Comparison of ENCODE assay signal across 8 cellular contexts in genomic region chr1:32400876-32401631, GRCh38. TPM values are rescaled to one million over a fixed set of nuclear protein-coding genes. Genes with fewer than 3 reads are reported as not detected.
A peak's percentile ranks its signal among the peaks of the same experiment; 100 is the strongest.
DNase-seq lines count a peak whose midpoint lies in the region; ATAC-seq and TF ChIP-seq lines count a peak whose summit lies in the region.

No MANE protein-coding gene starts in this region.

- H3K4me1 ChIP-seq in left ventricle myocardium inferior: peaks cover 5% of the 10 kb centered on the region
- H3K4me1 ChIP-seq in prostate gland (replicated peaks): no peaks in the 10 kb centered on the region

- no peak overlapping the region for H3K27ac ChIP-seq in SU-DHL-6 (ENCODE audit: low read depth, low read length)
- H3K27ac ChIP-seq in left ventricle myocardium inferior (replicated peaks): peak overlapping the region; percentile 77
- peak overlapping the region in 1 of 2 donors; percentile 41 for H3K27ac ChIP-seq in prostate gland

- no peaks in the 10 kb centered on the region for H4K20me1 ChIP-seq in SU-DHL-6 (ENCODE audit: low read depth, low read length)

- TF ChIP-seq CTCF in NB4 (IDR thresholded peaks at IDR 0.05; ENCODE audit: low read depth, low read length): peak; percentile 85
- TF ChIP-seq CTCF in SU-DHL-6 (IDR thresholded peaks at IDR 0.05; ENCODE audit: insufficient read depth, low read length, poor library complexity, severe bottlenecking): peak; percentile 92
- peak; percentile 94 for TF ChIP-seq CTCF in left ventricle myocardium inferior (IDR thresholded peaks at IDR 0.05; ENCODE audit: borderline replicate concordance)
- peak; percentile 64 to 87 (median 78) for TF ChIP-seq CTCF in prostate gland (IDR thresholded peaks at IDR 0.05)

- no peak overlapping the region for H3K9ac ChIP-seq in SU-DHL-6 (ENCODE audit: low read length)

- ATAC-seq in HG02588 (IDR thresholded peaks at IDR 0.05; ENCODE audit: unreplicated experiment): no peak

- TF ChIP-seq POLR2A in NB4 (IDR thresholded peaks at IDR 0.05; ENCODE audit: extremely low read depth, insufficient read length) (no peak), prostate gland (IDR thresholded peaks at IDR 0.05) (no peak)

- H3K36me3 ChIP-seq in SU-DHL-6 (ENCODE audit: low read length): no peaks in the 10 kb centered on the region
- no peaks in the 10 kb centered on the region for H3K36me3 ChIP-seq in left ventricle myocardium inferior
- H3K36me3 ChIP-seq in prostate gland: no peaks in the 10 kb centered on the region

- intact Hi-C loops in left ventricle myocardium inferior (cut with micrococcal nuclease): no loop called here
- intact Hi-C loops in prostate gland (cut with DNase I): loop anchor here (10.0 kb wide), 2 partner anchors 224 to 474 kb away; partner anchors contain the start of gene FNDC5

- no peak overlapping the region for H3K4me2 ChIP-seq in SU-DHL-6 (ENCODE audit: low read depth, low read length, poor library complexity, severe bottlenecking)

- H3K9me2 ChIP-seq in SU-DHL-6 (replicated peaks; ENCODE audit: insufficient read depth, low read length): no peaks in the 10 kb centered on the region

- H3K79me2 ChIP-seq in SU-DHL-6 (ENCODE audit: insufficient read depth, low read length): no peaks in the 10 kb centered on the region

- DNase-seq in ELF-1 (ENCODE audit: low read depth, low spot score) (peak; percentile 87), NB4 (ENCODE audit: low read depth) (peak; percentile 61), amniotic epithelial cell (ENCODE audit: low read depth) (peak; percentile 95), left ventricle myocardium inferior (peak; percentile 83), prostate gland (ENCODE audit: low spot score) (peak; percentile 72), ureter (ENCODE audit: low spot score) (peak; percentile 86)

- no peaks in the 10 kb centered on the region for H3K27me3 ChIP-seq in SU-DHL-6 (ENCODE audit: low read length)
- no peaks in the 10 kb centered on the region for H3K27me3 ChIP-seq in left ventricle myocardium inferior (ENCODE audit: low read depth)
- no peaks in the 10 kb centered on the region for H3K27me3 ChIP-seq in prostate gland (replicated peaks; ENCODE audit: insufficient read depth)

- H3K9me3 ChIP-seq in SU-DHL-6 (ENCODE audit: insufficient read depth, low read length) (no peaks in the 10 kb centered on the region), left ventricle myocardium inferior (replicated peaks) (no peaks in the 10 kb centered on the region), prostate gland (no peaks in the 10 kb centered on the region)

- H3F3A ChIP-seq in SU-DHL-6 (ENCODE audit: insufficient read depth): no peaks in the 10 kb centered on the region

- H3K4me3 ChIP-seq in NB4 (ENCODE audit: low read depth, low read length) (no peak overlapping the region), SU-DHL-6 (ENCODE audit: insufficient read depth, low read length, poor library complexity, severe bottlenecking) (no peak overlapping the region), left ventricle myocardium inferior (no peak overlapping the region), prostate gland (no peak overlapping the region)

- H2AFZ ChIP-seq in SU-DHL-6 (ENCODE audit: low read depth, low read length, severe bottlenecking): no peak overlapping the region

- 40% methylated on average over 13 of the region's 13 CpGs for WGBS in prostate gland

RNA-seq across cellular contexts. Expression of gene BSDC1, which starts 6.8 kb away (rescaled TPM):
- total RNA-seq in left ventricle myocardium inferior: 44.9 TPM
- 100 to 1,000 TPM in 1 of 2 donors, 10 to 100 TPM in 1; 78.3 to 248 TPM for total RNA-seq in prostate gland
- 59.6 TPM for total RNA-seq in ureter

RNA-seq across cellular contexts. Expression of gene TSSK3, which starts 38.7 kb away (rescaled TPM):
- 2.1 TPM for total RNA-seq in left ventricle myocardium inferior
- total RNA-seq in prostate gland: 1 to 10 TPM in 1 of 2 donors, not detected in 1; 7.0 TPM
- total RNA-seq in ureter: 4.2 TPM

RNA-seq across cellular contexts. Expression of gene FAM229A, which starts 38.8 kb away (rescaled TPM):
- total RNA-seq in left ventricle myocardium inferior: 2.1 TPM
- total RNA-seq in prostate gland: 10 to 100 TPM in 1 of 2 donors, 1 to 10 TPM in 1; 8.5 to 24.2 TPM
- 5.5 TPM for total RNA-seq in ureter
